Comparison of ENCODE assay signal across 8 cellular contexts in genomic region chr17:8123695-8124349, GRCh38. TPM values are rescaled to one million over a fixed set of nuclear protein-coding genes. Genes with fewer than 3 reads are reported as not detected.
DNase-seq lines count a peak whose midpoint lies in the region; ATAC-seq and TF ChIP-seq lines count a peak whose summit lies in the region.

TSS of gene HES7 (minus strand) at chr17:8124106. CDS start at chr17:8124084, 22 bp downstream.

- in situ Hi-C loops in GM13976 (cut with MboI; ENCODE audit: low sequenced_read_pairs, unreplicated experiment), result no loop called here

- DNase-seq in ELF-1 (ENCODE audit: low read depth, low spot score) (peak; percentile 53), LNCaP clone FGC (ENCODE audit: low read depth) (no peak), cerebellar cortex (ENCODE audit: low spot score) (peak; percentile 82), natural killer cell (no peak), GM13976 (ENCODE audit: low spot score) (no peak)

- peak within 1 kb of the TSS; percentile 58 for H3K4me3 ChIP-seq in LNCaP clone FGC (ENCODE audit: low read depth, low read length)

- H3K36me3 Mint-ChIP-seq in natural killer cell, result peaks cover 11% of the 10 kb centered on the region

- peaks cover 75 to 77% of the 10 kb centered on the region in 2 donors for H3K4me1 Mint-ChIP-seq in natural killer cell

- peaks cover 50 to 58% of the 10 kb centered on the region in 2 donors for H3K27me3 Mint-ChIP-seq in natural killer cell (ENCODE audit: low read depth in 2 of 2)

- H3K27ac Mint-ChIP-seq in natural killer cell, result peak within 1 kb of the TSS; percentile 95 to 98

- intact Hi-C loops in natural killer cell (cut with micrococcal nuclease), result no loop called here

- no peak for ATAC-seq in natural killer cell
- no peak for ATAC-seq in GM21723 (IDR thresholded peaks at IDR 0.05; ENCODE audit: unreplicated experiment)
- ATAC-seq in HG02759 (IDR thresholded peaks at IDR 0.05; ENCODE audit: unreplicated experiment), result no peak
- no peak for ATAC-seq in HG03378 (IDR thresholded peaks at IDR 0.05; ENCODE audit: unreplicated experiment)

- H3K9me3 Mint-ChIP-seq in natural killer cell, result peaks cover 0 to 2% of the 10 kb centered on the region in 2 donors

- H3K4me3 Mint-ChIP-seq in natural killer cell, result peak within 1 kb of the TSS; percentile 93

- TF ChIP-seq CTCF in LNCaP clone FGC (IDR thresholded peaks at IDR 0.05; ENCODE audit: control insufficient read depth, extremely low read depth, insufficient read depth) (no peak), natural killer cell (IDR thresholded peaks at IDR 0.05) (no peak), GM13976 (IDR thresholded peaks at IDR 0.05; ENCODE audit: borderline replicate concordance, control extremely low read depth, extremely low read depth, insufficient read depth, missing control alignments) (no peak)

RNA-seq across cellular contexts. Expression of gene HES7, which starts in this region (rescaled TPM):
- total RNA-seq in natural killer cell, result under 1 TPM; 0.50 to 0.77 (median 0.61) TPM

Comparison
In these comparisons a context has a peak if more than half of its experiments do, and no peak if none do; other contexts are left out.
1. DNase-seq: peak in ELF-1 (single experiment) and cerebellar cortex (single experiment); none in LNCaP clone FGC (single experiment), natural killer cell (single experiment) and GM13976 (single experiment).